In the genomic region with DNA sequence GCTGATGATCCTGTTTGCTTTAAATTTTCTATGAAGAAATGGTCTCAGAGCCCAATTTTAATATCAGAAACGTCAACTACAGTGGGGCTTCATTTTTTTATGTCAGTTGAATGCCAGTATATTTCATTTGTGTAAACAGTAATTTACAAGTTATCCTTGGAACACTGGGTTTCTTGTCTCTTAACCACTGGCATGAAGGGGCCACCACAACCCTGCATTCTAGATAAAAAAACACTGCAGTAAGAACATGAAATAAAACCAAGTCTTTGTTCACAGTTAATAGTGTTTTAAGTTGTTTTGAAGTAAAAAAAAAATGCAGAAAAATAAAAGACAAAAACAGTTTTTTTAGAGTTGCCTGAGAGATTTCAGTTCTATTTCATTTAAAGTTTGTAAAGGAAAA, we compare ENCODE assay signal across 16 cellular contexts. TPM values are rescaled to one million over a fixed set of nuclear protein-coding genes. Genes with fewer than 3 reads are reported as not detected.
DNase-seq lines count a peak whose midpoint lies in the region; TF ChIP-seq lines count a peak whose summit lies in the region.
"Had no signal": no experiment of that assay in that cellular context is flagged by ENCODE, and none has a peak within 500 bp of the region (broad histone marks: within the 10 kb centered on the region; RNA-seq: fewer than 3 reads in every experiment).

No MANE protein-coding gene starts in this region.

- no peak overlapping the region for H3K27ac Mint-ChIP-seq in activated naive CD4-positive, alpha-beta T cell treated with anti-CD3 and anti-CD28 coated beads for 36 hours

- in situ Hi-C loops in astrocyte of the spinal cord (cut with HindIII; ENCODE audit: low sequenced_read_pairs) = no loop called here
- in situ Hi-C loops in GM13977 (cut with MboI; ENCODE audit: low pct_unique_long_range_greater_than_20kb, low sequenced_read_pairs, unreplicated experiment) = no loop called here

- CTCF ChIA-PET in activated naive CD4-positive, alpha-beta T cell treated with anti-CD3 and anti-CD28 coated beads for 36 hours (lab: Charles Lee) = no interaction called here

- H3K4me1 Mint-ChIP-seq in activated naive CD4-positive, alpha-beta T cell treated with anti-CD3 and anti-CD28 coated beads for 36 hours (ENCODE audit: low read depth) = no peaks in the 10 kb centered on the region
- H3K4me1 Mint-ChIP-seq: H9 had no signal

- no peaks in the 10 kb centered on the region for H3K9me3 Mint-ChIP-seq in activated naive CD4-positive, alpha-beta T cell treated with anti-CD3 and anti-CD28 coated beads for 36 hours

- TF ChIP-seq CTCF in astrocyte of the spinal cord (IDR thresholded peaks at IDR 0.05; ENCODE audit: low read depth, low read length) (no peak), fibroblast of the aortic adventitia (IDR thresholded peaks at IDR 0.05; ENCODE audit: insufficient read depth, low read length) (no peak), GM13977 (IDR thresholded peaks at IDR 0.05; ENCODE audit: extremely low read depth, insufficient read depth, missing control alignments) (no peak)

- H3K27me3 Mint-ChIP-seq in activated naive CD4-positive, alpha-beta T cell treated with anti-CD3 and anti-CD28 coated beads for 36 hours (ENCODE audit: low read depth) = no peaks in the 10 kb centered on the region

- no peak overlapping the region for H3K4me3 ChIP-seq in astrocyte of the spinal cord (ENCODE audit: low read depth, low read length)
- H3K4me3 ChIP-seq in fibroblast of the aortic adventitia (ENCODE audit: low read depth, low read length) = no peak overlapping the region
- H3K4me3 ChIP-seq: SJCRH30 had no signal

- no peak overlapping the region for H3K4me3 Mint-ChIP-seq in activated naive CD4-positive, alpha-beta T cell treated with anti-CD3 and anti-CD28 coated beads for 36 hours
- H3K4me3 Mint-ChIP-seq: H9 had no signal

- intact Hi-C loops in activated naive CD4-positive, alpha-beta T cell treated with anti-CD3 and anti-CD28 coated beads for 36 hours (cut with micrococcal nuclease) = no loop called here

- no peak for TF ChIP-seq POLR2A in erythroblast (IDR thresholded peaks at IDR 0.05; ENCODE audit: low read length)

- DNase-seq in M059J (ENCODE audit: low read depth) (peak; percentile 58), astrocyte of the spinal cord (ENCODE audit: low read depth, low spot score) (peak; percentile 44), fibroblast of the aortic adventitia (ENCODE audit: low read depth) (peak; percentile 30), GM13977 (ENCODE audit: low spot score) (no peak), erythroblast (lab: John Stamatoyannopoulos, UW) (no peak), NCI-H2107 treated with DMSO at 0.1 percent for 48 hours (lab: John Stamatoyannopoulos, UW; ENCODE audit: unreplicated experiment) (no peak)
- DNase-seq in activated naive CD4-positive, alpha-beta T cell treated with anti-CD3 and anti-CD28 coated beads for 36 hours = no peak
- DNase-seq: ACHN, DMS53, H9, NCI-H1436, NCI-H2029 treated with DMSO at 0.1 percent for 48 hours, NCI-H82, PC-3 had no signal

- H3K36me3 Mint-ChIP-seq in activated naive CD4-positive, alpha-beta T cell treated with anti-CD3 and anti-CD28 coated beads for 36 hours (ENCODE audit: low read depth) = no peaks in the 10 kb centered on the region

RNA-seq across cellular contexts. Expression of gene DDI1, which starts 8.0 kb away (rescaled TPM):
- total RNA-seq in M059J (2014; rRNA removed; shearing (Covaris generic)) = not detected in 2 replicates
- not detected in 2 replicates for total RNA-seq in fibroblast of the aortic adventitia (ENCODE audit: low replicate concordance)
- total RNA-seq in activated naive CD4-positive, alpha-beta T cell treated with anti-CD3 and anti-CD28 coated beads for 36 hours = not detected
- total RNA-seq: H9, NCI-H460, PC-3, SJCRH30 had no signal

Comparison
In these comparisons a context has a peak if more than half of its experiments do, and no peak if none do; other contexts are left out.
1. DNase-seq: peak in M059J (single experiment), astrocyte of the spinal cord (single experiment) and fibroblast of the aortic adventitia (single experiment); none in activated naive CD4-positive, alpha-beta T cell treated with anti-CD3 and anti-CD28 coated beads for 36 hours (single experiment), GM13977 (single experiment), erythroblast (0 of 2) and NCI-H2107 treated with DMSO at 0.1 percent for 48 hours (single experiment).